ENCODE assay signal across 9 cellular contexts in genomic region chr5:180208435-180209081, GRCh38. TPM values are rescaled to one million over a fixed set of nuclear protein-coding genes. Genes with fewer than 3 reads are reported as not detected.
DNase-seq lines count a peak whose midpoint lies in the region; ATAC-seq and TF ChIP-seq lines count a peak whose summit lies in the region.
"Had no signal": no experiment of that assay in that cellular context is flagged by ENCODE, and none has a peak within 500 bp of the region (broad histone marks: within the 10 kb centered on the region; RNA-seq: fewer than 3 reads in every experiment).

No MANE protein-coding gene starts in this region.

- no peaks in the 10 kb centered on the region for H3K36me3 ChIP-seq in muscle layer of colon (ENCODE audit: insufficient read depth, low read length)
- H3K36me3 ChIP-seq in OCI-LY7 (ENCODE audit: insufficient read depth, low read length) = no peaks in the 10 kb centered on the region

- H3K4me1 ChIP-seq in muscle layer of colon (ENCODE audit: insufficient read depth, low read length) = peaks cover 20% of the 10 kb centered on the region
- no peaks in the 10 kb centered on the region for H3K4me1 ChIP-seq in OCI-LY7 (ENCODE audit: insufficient read depth, low read length, poor library complexity, severe bottlenecking)

- CTCF ChIA-PET in CD4-positive, alpha-beta T cell (lab: Charles Lee) = interaction anchor here (0.8 to 1.5 kb wide), 2 partner anchors 107 to 120 kb away, joined by 3 to 5 read pairs; no protein-coding TSS in a partner anchor
- CTCF ChIA-PET in OCI-LY7 (lab: Charles Lee; ENCODE audit: unreplicated experiment) = no interaction called here

- H3K27ac Mint-ChIP-seq in CD4-positive, alpha-beta T cell = no peak overlapping the region
- H3K27ac Mint-ChIP-seq in chondrocyte (ENCODE audit: unreplicated experiment) = no peak overlapping the region

- no peaks in the 10 kb centered on the region for H3K79me2 ChIP-seq in OCI-LY7 (ENCODE audit: insufficient read depth, low read depth, low read length)

- H3K4me3 ChIP-seq in muscle layer of colon (ENCODE audit: low read depth in 1 of 2, low read length in 2 of 2) (peak overlapping the region; percentile 27 to 47), OCI-LY7 (ENCODE audit: low read depth, low read length, poor library complexity, severe bottlenecking) (no peak overlapping the region)

- H2AFZ ChIP-seq in OCI-LY7 (ENCODE audit: low read length) = no peak overlapping the region

- H3K4me2 ChIP-seq in OCI-LY7 (ENCODE audit: low read length) = no peak overlapping the region

- H3K9me2 ChIP-seq in OCI-LY7 (ENCODE audit: insufficient read depth, low read length) = no peaks in the 10 kb centered on the region

- peak in 1 of 10 experiments; percentile 4 for DNase-seq in CD4-positive, alpha-beta T cell
- peak; percentile 21 for DNase-seq in NOMO-1 treated with DMSO at 0.1 percent for 48 hours (lab: John Stamatoyannopoulos, UW; ENCODE audit: unreplicated experiment)
- no peak for DNase-seq in chondrocyte (ENCODE audit: low spot score)
- no peak for DNase-seq in OCI-LY7 (ENCODE audit: low spot score)
- no peak for DNase-seq in amniotic stem cell (lab: John Stamatoyannopoulos, UW)
- no peak for DNase-seq in globus pallidus (ENCODE audit: low spot score)

- H3K36me3 Mint-ChIP-seq in CD4-positive, alpha-beta T cell (ENCODE audit: low read depth) = no peaks in the 10 kb centered on the region
- H3K36me3 Mint-ChIP-seq in chondrocyte (ENCODE audit: low read depth) = no peaks in the 10 kb centered on the region

- H3K9me3 Mint-ChIP-seq in CD4-positive, alpha-beta T cell = no peaks in the 10 kb centered on the region
- H3K9me3 Mint-ChIP-seq in chondrocyte (ENCODE audit: low read depth) = no peaks in the 10 kb centered on the region

- no peak overlapping the region for H3K9ac ChIP-seq in muscle layer of colon (ENCODE audit: low read length)

- BruUV-seq in OCI-LY7 (replicated peaks; lab: Mats Ljungman, UMichigan) = no TSS peak

- no peaks in the 10 kb centered on the region for H3K9me3 ChIP-seq in CD4-positive, alpha-beta T cell (ENCODE audit: control insufficient read depth, low read length)
- H3K9me3 ChIP-seq in muscle layer of colon (ENCODE audit: low read length) = no peaks in the 10 kb centered on the region
- no peaks in the 10 kb centered on the region for H3K9me3 ChIP-seq in OCI-LY7 (ENCODE audit: low read length)

- H4K20me1 ChIP-seq in OCI-LY7 (ENCODE audit: insufficient read depth, low read length) = no peaks in the 10 kb centered on the region

- POLR2A ChIA-PET in CD4-positive, alpha-beta T cell (lab: Charles Lee) = interaction anchor here (0.9 kb wide), 1 partner anchor 586 kb away, joined by 3 read pairs; no protein-coding TSS in a partner anchor
- POLR2A ChIA-PET in OCI-LY7 (lab: Charles Lee) = no interaction called here

- no peak overlapping the region for H3K27ac ChIP-seq in CD4-positive, alpha-beta T cell (ENCODE audit: low read depth, low read length)
- no peak overlapping the region for H3K27ac ChIP-seq in muscle layer of colon (ENCODE audit: low read depth, low read length)
- H3K27ac ChIP-seq in OCI-LY7 (ENCODE audit: low read depth, low read length, poor library complexity, severe bottlenecking) = no peak overlapping the region

- peak overlapping the region; percentile 71 for H3K4me3 Mint-ChIP-seq in CD4-positive, alpha-beta T cell
- peak overlapping the region; percentile 62 for H3K4me3 Mint-ChIP-seq in chondrocyte (ENCODE audit: unreplicated experiment)

- peak; percentile 56 for ATAC-seq in CD4-positive, alpha-beta T cell (ENCODE audit: poor library complexity)
- ATAC-seq in GM19467 (IDR thresholded peaks at IDR 0.05; ENCODE audit: unreplicated experiment) = peak; percentile 25

- peaks cover 12% of the 10 kb centered on the region for H3K4me1 Mint-ChIP-seq in CD4-positive, alpha-beta T cell (ENCODE audit: low read depth)
- peaks cover 6% of the 10 kb centered on the region for H3K4me1 Mint-ChIP-seq in chondrocyte (ENCODE audit: low read depth)

- no peak for TF ChIP-seq CTCF in CD4-positive, alpha-beta T cell (IDR thresholded peaks at IDR 0.05)
- no peak for TF ChIP-seq CTCF in chondrocyte (IDR thresholded peaks at IDR 0.05)
- TF ChIP-seq CTCF in OCI-LY7 (conservative IDR thresholded peaks at IDR 0.05; ENCODE audit: low read length) = no peak

- H3K27me3 Mint-ChIP-seq in CD4-positive, alpha-beta T cell = peaks cover 62% of the 10 kb centered on the region
- peaks cover 10% of the 10 kb centered on the region for H3K27me3 Mint-ChIP-seq in chondrocyte (ENCODE audit: low read depth)

- intact Hi-C loops in CD4-positive, alpha-beta T cell (cut with DNase I, micrococcal nuclease) = loop anchor here (10.0 kb wide), 1 partner anchor 116 kb away; no protein-coding TSS in a partner anchor
- intact Hi-C loops in OCI-LY7 (cut with micrococcal nuclease; ENCODE audit: unreplicated experiment) = no loop called here

- H3K27me3 ChIP-seq in CD4-positive, alpha-beta T cell (ENCODE audit: control insufficient read depth, insufficient read depth, low read length) = peaks cover 39% of the 10 kb centered on the region
- H3K27me3 ChIP-seq in muscle layer of colon (ENCODE audit: control insufficient read depth in 1 of 2, insufficient read depth in 2 of 2, low read length in 2 of 2) = peaks cover 0 to 22% of the 10 kb centered on the region in 2 donors

RNA-seq across cellular contexts. Expression of gene RASGEF1C, which starts 0.5 kb away (rescaled TPM):
- not detected for total RNA-seq in CD4-positive, alpha-beta T cell
- total RNA-seq in chondrocyte = not detected in 3 replicates
- total RNA-seq in OCI-LY7 (2014; rRNA removed; shearing (Covaris generic)) = not detected in 2 replicates
- not detected in 2 replicates for total RNA-seq in OCI-LY7 (2022)
- total RNA-seq: LHCN-M2 had no signal
